ENCODE assay signal across 15 cellular contexts in genomic region chr17:48283390-48283789, GRCh38.
"Had no signal": no experiment of that assay in that cellular context is flagged by ENCODE, and none has a peak within 500 bp of the region (broad histone marks: within the 10 kb centered on the region; RNA-seq: fewer than 3 reads in every experiment).

No MANE protein-coding gene starts in this region.

- H3K4me3 ChIP-seq: cardiac muscle cell, right lobe of liver, smooth muscle cell, transverse colon had no signal

- H3K27ac ChIP-seq: cardiac muscle cell, right lobe of liver, transverse colon, WERI-Rb-1 had no signal

- H3K4me1 ChIP-seq: right lobe of liver had no signal

- H3K36me3 ChIP-seq: cardiac muscle cell, right lobe of liver, transverse colon, WERI-Rb-1 had no signal

- DNase-seq: activated CD4-positive, alpha-beta memory T cell treated with anti-CD3 and anti-CD28 coated beads for 36 hours; activated CD4-positive, alpha-beta T cell treated with anti-CD3 and anti-CD28 coated beads for 36 hours; activated effector memory CD4-positive, alpha-beta T cell treated with anti-CD3 and anti-CD28 coated beads, Interleukin-2, amount 50 U/mL, for 16 hours; activated T-cell treated with anti-CD3 and anti-CD28 coated beads, Interleukin-2, amount 50 U/mL, for 24 hours; endodermal cell; head of caudate nucleus; right lobe of liver; stimulated activated CD4-positive, alpha-beta T cell treated with anti-CD3 and anti-CD28 coated beads, Interleukin-4, amount 100 ng/mL, for 4 hours; stimulated activated CD8-positive, alpha-beta memory T cell treated with anti-CD3 and anti-CD28 coated beads, Interleukin-4, amount 100 ng/mL, for 48 hours; stimulated activated naive CD8-positive, alpha-beta T cell treated with anti-CD3 and anti-CD28 coated beads, Interleukin-15, Interleukin-2, amounts not matched to agents 100 U/mL and 50 U/mL, for 24 hours; transverse colon; WERI-Rb-1 had no signal

- ATAC-seq: activated CD4-positive, alpha-beta T cell treated with anti-CD3 and anti-CD28 coated beads for 36 hours; activated naive CD4-positive, alpha-beta T cell treated with anti-CD3 and anti-CD28 coated beads, Interleukin-2, amount 50 U/mL, for 72 hours; right lobe of liver; stimulated activated naive CD8-positive, alpha-beta T cell treated with anti-CD3 and anti-CD28 coated beads, Interleukin-15, Interleukin-2, amounts not matched to agents 100 U/mL and 50 U/mL, for 24 hours had no signal

- H3K4me2 ChIP-seq: smooth muscle cell had no signal

- H3K9me3 ChIP-seq: right lobe of liver, transverse colon had no signal
